In the genomic region with DNA sequence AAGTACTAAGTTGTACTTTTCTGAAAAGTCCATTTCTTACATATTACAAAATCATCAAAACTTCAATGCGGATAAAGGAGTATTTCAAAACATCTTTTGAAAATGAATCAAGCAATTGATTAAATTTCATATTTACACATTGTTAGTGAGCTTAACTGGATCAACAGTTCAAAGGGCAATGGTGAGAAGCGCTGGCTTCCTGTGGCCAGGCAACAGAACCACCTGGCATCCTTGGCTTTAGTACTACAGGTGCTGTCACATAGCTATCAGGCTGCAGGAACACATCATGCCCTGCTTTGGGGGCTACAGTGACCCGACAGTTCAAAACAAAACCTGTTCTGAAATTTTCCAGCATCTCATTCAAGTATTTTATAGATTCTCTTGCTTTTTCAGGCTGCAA, we compare ENCODE assay signal across 13 cellular contexts.
"Had no signal": no experiment of that assay in that cellular context is flagged by ENCODE, and none has a peak within 500 bp of the region (broad histone marks: within the 10 kb centered on the region; RNA-seq: fewer than 3 reads in every experiment).

No MANE protein-coding gene starts in this region.

- FAIRE-seq: kidney had no signal

- H3K27me3 Mint-ChIP-seq: stimulated activated memory B cell treated with anti-CD40 and anti-IgM and Interleukin-4, amounts not matched to agents 10 μg/mL and 1 μg/mL and 100 μg/mL, for 72 hours had no signal

- ATAC-seq: gastrocnemius medialis; stimulated activated memory B cell treated with anti-CD40 and anti-IgM and Interleukin-4, amounts not matched to agents 10 μg/mL and 1 μg/mL and 100 μg/mL, for 72 hours; WTC11 had no signal

- H3K9me3 ChIP-seq: gastrocnemius medialis, neutrophil, tibial artery, uterus had no signal

- H3K9me3 Mint-ChIP-seq: stimulated activated memory B cell treated with anti-CD40 and anti-IgM and Interleukin-4, amounts not matched to agents 10 μg/mL and 1 μg/mL and 100 μg/mL, for 72 hours; WTC11 had no signal

- H3K4me3 ChIP-seq: coronary artery, gastrocnemius medialis, skin epidermis, tibial artery, uterus had no signal

- DNase-seq: activated CD4-positive, alpha-beta T cell treated with anti-CD3 and anti-CD28 coated beads, Interleukin-2, amount 50 U/mL, for 1 hour; activated T-cell treated with anti-CD3 and anti-CD28 coated beads, Interleukin-2, amount 50 U/mL, for 1 hour; effector CD8-positive, alpha-beta T cell; gastrocnemius medialis; kidney; posterior cingulate gyrus; tibial artery; uterus had no signal

- H3K27me3 ChIP-seq: gastrocnemius medialis, neutrophil, tibial artery, uterus had no signal

- H3K27ac ChIP-seq: coronary artery, gastrocnemius medialis, neutrophil, tibial artery, uterus had no signal

- H3K27ac Mint-ChIP-seq: stimulated activated memory B cell treated with anti-CD40 and anti-IgM and Interleukin-4, amounts not matched to agents 10 μg/mL and 1 μg/mL and 100 μg/mL, for 72 hours; WTC11 had no signal

- H3K4me1 ChIP-seq: tibial artery, uterus had no signal

- H3K4me3 Mint-ChIP-seq: stimulated activated memory B cell treated with anti-CD40 and anti-IgM and Interleukin-4, amounts not matched to agents 10 μg/mL and 1 μg/mL and 100 μg/mL, for 72 hours; WTC11 had no signal

- H3K36me3 ChIP-seq: uterus had no signal
